In genomic region chr12:98838282-98838681, GRCh38 we compare ENCODE assay signal across 11 cellular contexts.
DNase-seq lines count a peak whose midpoint lies in the region; ATAC-seq and TF ChIP-seq lines count a peak whose summit lies in the region.
"Had no signal": no experiment of that assay in that cellular context is flagged by ENCODE, and none has a peak within 500 bp of the region (broad histone marks: within the 10 kb centered on the region; RNA-seq: fewer than 3 reads in every experiment).

No MANE protein-coding gene starts in this region.

- no peak overlapping the region for H3K4me2 ChIP-seq in SK-N-SH

- H3K4me3 ChIP-seq in GM12875 (ENCODE audit: low read depth, low read length): no peak overlapping the region
- H3K4me3 ChIP-seq in SK-N-SH (ENCODE audit: low read depth in 2 of 2, low read length in 1 of 2): no peak overlapping the region
- H3K4me3 ChIP-seq in foreskin fibroblast (ENCODE audit: low read depth in 1 of 2, low read length in 2 of 2): no peak overlapping the region

- WGBS in SK-N-SH (ENCODE audit: low lambda C conversion rate): 45% methylated on average over 6 of the region's 6 CpGs

- TF ChIP-seq RAD21 in SK-N-SH (IDR thresholded peaks at IDR 0.05; ENCODE audit: low read length): no peak

- H3K9me2 ChIP-seq in SK-N-SH: no peaks in the 10 kb centered on the region

- no peak overlapping the region for H3K27ac ChIP-seq in SK-N-SH (ENCODE audit: low read depth in 2 of 2, low read length in 1 of 2)

- peak; percentile 30; the same call in 1 of the 2 replicates for TF ChIP-seq CTCF in GM12875 (IDR thresholded peaks at IDR 0.05; ENCODE audit: borderline replicate concordance, insufficient read depth, low read depth, low read length)
- peak; percentile 43 for TF ChIP-seq CTCF in SK-N-SH (IDR thresholded peaks at IDR 0.05)
- peak; percentile 16 for TF ChIP-seq CTCF in foreskin fibroblast (IDR thresholded peaks at IDR 0.05; ENCODE audit: low read depth, low read length)

- no peak overlapping the region for H3K9ac ChIP-seq in SK-N-SH

- POLR2A ChIA-PET in SK-N-SH (lab: Yijun Ruan, JAX): no interaction called here

- H3K9me3 ChIP-seq in SK-N-SH: no peaks in the 10 kb centered on the region

- H3F3A ChIP-seq in SK-N-SH (replicated peaks; ENCODE audit: insufficient read depth): no peaks in the 10 kb centered on the region

- TF ChIP-seq EP300 in SK-N-SH (IDR thresholded peaks at IDR 0.05; ENCODE audit: borderline replicate concordance in 1 of 2, low read depth in 1 of 2, low read length in 1 of 2): no peak

- no peaks in the 10 kb centered on the region for H3K36me3 ChIP-seq in SK-N-SH (replicated peaks in 1 of 2; ENCODE audit: control insufficient read depth in 1 of 2, insufficient read depth in 2 of 2, low read length in 1 of 2)

- DNase-seq in SK-N-SH: no peak
- DNase-seq in foreskin fibroblast: peak; percentile 1 to 3
- peak; percentile 88 for DNase-seq in superior temporal gyrus (ENCODE audit: extremely low spot score)
- DNase-seq in NCI-H187 (lab: John Stamatoyannopoulos, UW): no peak
- no peak for DNase-seq in RPMI8226
- no peak for DNase-seq in NCI-H2196 (lab: John Stamatoyannopoulos, UW; ENCODE audit: unreplicated experiment)
- DNase-seq: Kasumi-1, kidney, retina had no signal

- no peak overlapping the region for H2AFZ ChIP-seq in SK-N-SH (ENCODE audit: low read depth)

- H3K79me2 ChIP-seq in SK-N-SH (ENCODE audit: insufficient read depth): no peaks in the 10 kb centered on the region

- H4K20me1 ChIP-seq in SK-N-SH (ENCODE audit: insufficient read depth): no peaks in the 10 kb centered on the region

- no peak for ATAC-seq in GM19324 (IDR thresholded peaks at IDR 0.05; ENCODE audit: low FRiP score, unreplicated experiment)

- no peaks in the 10 kb centered on the region for H3K4me1 ChIP-seq in SK-N-SH (ENCODE audit: control insufficient read depth in 1 of 2, insufficient read depth in 2 of 2, low read depth in 1 of 2, low read length in 1 of 2)

- CTCF ChIA-PET in SK-N-SH (lab: Yijun Ruan, JAX): interaction anchor here (1.0 to 1.4 kb wide), 3 partner anchors 22 to 139 kb away, joined by 3 to 4 read pairs (median 3); no protein-coding TSS in a partner anchor

- no peaks in the 10 kb centered on the region for H3K27me3 ChIP-seq in SK-N-SH (ENCODE audit: insufficient read depth)

TF ChIP-seq in SK-N-SH, 30 proteins besides CTCF, POLR2A, EP300 and RAD21:
- TF ChIP-seq RFX5 (IDR thresholded peaks at IDR 0.05; ENCODE audit: low read length) (no peak), SIN3A (IDR thresholded peaks at IDR 0.05; ENCODE audit: borderline replicate concordance, low read depth, low read length) (no peak), ZBTB33 (IDR thresholded peaks at IDR 0.05; ENCODE audit: borderline replicate concordance, low read depth) (no peak), CHD2 (IDR thresholded peaks at IDR 0.05; ENCODE audit: low read length, partially characterized antibody) (no peak), JUND (IDR thresholded peaks at IDR 0.05) (no peak), MEF2A (IDR thresholded peaks at IDR 0.05; ENCODE audit: borderline replicate concordance, low read depth) (no peak)

Comparison
In these comparisons a context has a peak if more than half of its experiments do, and no peak if none do; other contexts are left out.
1. DNase-seq: peak in foreskin fibroblast (2 of 2) and superior temporal gyrus (single experiment); none in SK-N-SH (single experiment), NCI-H187 (0 of 2), RPMI8226 (single experiment) and NCI-H2196 (single experiment).
2. Peak in every context shown above with its lines, with median percentiles within 50 percentile points of each other: CTCF ChIP-seq.